ENCODE assay signal across 16 cellular contexts in the genomic region with DNA sequence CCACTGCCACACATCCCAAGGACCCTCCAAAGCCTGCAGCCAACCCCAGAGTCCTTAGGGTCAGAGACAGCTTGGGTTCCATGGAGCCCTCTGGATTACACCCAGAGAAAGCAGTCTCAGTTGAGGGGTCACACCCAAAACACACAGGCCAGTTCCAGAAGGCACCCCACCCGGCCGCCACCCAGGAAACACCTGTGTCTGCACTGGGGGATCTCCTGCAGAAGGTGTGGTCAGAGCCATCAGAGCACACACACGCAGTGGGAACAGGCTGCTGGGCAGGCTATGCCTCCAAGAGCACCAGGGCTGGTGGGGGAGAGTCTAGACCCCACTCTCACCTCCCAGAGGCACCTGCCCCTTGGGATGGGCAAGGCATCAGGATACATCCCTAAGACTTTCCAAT. TPM values are rescaled to one million over a fixed set of nuclear protein-coding genes. Genes with fewer than 3 reads are reported as not detected.
DNase-seq lines count a peak whose midpoint lies in the region; ATAC-seq lines count a peak whose summit lies in the region.
"Had no signal": no experiment of that assay in that cellular context is flagged by ENCODE, and none has a peak within 500 bp of the region (broad histone marks: within the 10 kb centered on the region; RNA-seq: fewer than 3 reads in every experiment).

No MANE protein-coding gene starts in this region.

- peaks cover 35% of the 10 kb centered on the region for H3K36me3 Mint-ChIP-seq in CD4-positive, CD25-positive, alpha-beta regulatory T cell

- peak overlapping the region; percentile 41 for H3K27ac ChIP-seq in CD4-positive, CD25-positive, alpha-beta regulatory T cell (ENCODE audit: insufficient read depth, low read length, poor library complexity, severe bottlenecking)
- peak overlapping the region; percentile 44 for H3K27ac ChIP-seq in duodenal mucosa (ENCODE audit: low read depth, low read length)
- H3K27ac ChIP-seq: C4-2B, SK-N-MC had no signal

- H3K9me3 Mint-ChIP-seq in CD4-positive, CD25-positive, alpha-beta regulatory T cell = peaks cover 0 to 1% (median 0%) of the 10 kb centered on the region in 7 donors
- H3K9me3 Mint-ChIP-seq: GM23338 had no signal

- H3K4me1 ChIP-seq in CD4-positive, CD25-positive, alpha-beta regulatory T cell (ENCODE audit: control insufficient read depth, insufficient read depth, low read length, poor library complexity, severe bottlenecking) = peaks cover 23% of the 10 kb centered on the region
- peaks cover 5 to 15% of the 10 kb centered on the region in 2 donors for H3K4me1 ChIP-seq in duodenal mucosa (ENCODE audit: control insufficient read depth in 1 of 2, insufficient read depth in 2 of 2, low read length in 2 of 2)

- H3K27ac Mint-ChIP-seq in CD4-positive, CD25-positive, alpha-beta regulatory T cell = peak overlapping the region; percentile 62 to 85 (median 83)
- H3K27ac Mint-ChIP-seq: GM23338 had no signal

- H3K4me3 Mint-ChIP-seq in CD4-positive, CD25-positive, alpha-beta regulatory T cell = peak overlapping the region in 1 of 4 donors; percentile 51
- H3K4me3 Mint-ChIP-seq: GM23338 had no signal

- H3K36me3 ChIP-seq in CD4-positive, CD25-positive, alpha-beta regulatory T cell (ENCODE audit: control insufficient read depth, insufficient read depth, low read length) = peaks cover 72% of the 10 kb centered on the region
- H3K36me3 ChIP-seq in duodenal mucosa (ENCODE audit: control insufficient read depth in 1 of 2, insufficient read depth in 2 of 2, low read length in 2 of 2) = peaks cover 16 to 18% of the 10 kb centered on the region in 2 donors
- H3K36me3 ChIP-seq in H7 (replicated peaks; ENCODE audit: control insufficient read depth, insufficient read depth, low read length) = peaks cover 6% of the 10 kb centered on the region

- no peaks in the 10 kb centered on the region for H3K27me3 Mint-ChIP-seq in CD4-positive, CD25-positive, alpha-beta regulatory T cell

- no peak overlapping the region for H3K9ac ChIP-seq in duodenal mucosa (ENCODE audit: low read depth in 1 of 2, low read length in 2 of 2)

- peak; percentile 21 to 30 for ATAC-seq in CD4-positive, CD25-positive, alpha-beta regulatory T cell (ENCODE audit: low read depth in 2 of 2)
- ATAC-seq in GM18868 (IDR thresholded peaks at IDR 0.05; ENCODE audit: unreplicated experiment) (peak; percentile 71), HG02870 (IDR thresholded peaks at IDR 0.05; ENCODE audit: unreplicated experiment) (peak; percentile 41), GM18907 (IDR thresholded peaks at IDR 0.05; ENCODE audit: unreplicated experiment) (no peak)
- ATAC-seq: GM23338 had no signal

- peaks cover 12 to 29% (median 19%) of the 10 kb centered on the region in 4 donors for H3K4me1 Mint-ChIP-seq in CD4-positive, CD25-positive, alpha-beta regulatory T cell
- H3K4me1 Mint-ChIP-seq: GM23338 had no signal

- H3K27me3 ChIP-seq in CD4-positive, CD25-positive, alpha-beta regulatory T cell (ENCODE audit: control insufficient read depth, insufficient read depth, low read length) = no peaks in the 10 kb centered on the region
- H3K27me3 ChIP-seq in duodenal mucosa (ENCODE audit: control insufficient read depth in 1 of 2, insufficient read depth in 2 of 2, low read length in 2 of 2) (no peaks in the 10 kb centered on the region), H7 (ENCODE audit: control insufficient read depth, insufficient read depth, low read length) (no peaks in the 10 kb centered on the region)

- H3K9me3 ChIP-seq in CD4-positive, CD25-positive, alpha-beta regulatory T cell (ENCODE audit: control insufficient read depth in 2 of 2, low read length in 2 of 2) = no peaks in the 10 kb centered on the region
- H3K9me3 ChIP-seq in duodenal mucosa (ENCODE audit: control insufficient read depth in 1 of 2, low read length in 2 of 2) = no peaks in the 10 kb centered on the region

- peak overlapping the region; percentile 11 for H3K4me3 ChIP-seq in CD4-positive, CD25-positive, alpha-beta regulatory T cell (ENCODE audit: low read depth, low read length)
- no peak overlapping the region for H3K4me3 ChIP-seq in duodenal mucosa (ENCODE audit: low read depth in 1 of 2, low read length in 2 of 2)
- H3K4me3 ChIP-seq in H7 (ENCODE audit: insufficient read depth, low read depth, low read length) = no peak overlapping the region
- H3K4me3 ChIP-seq: GM23338, SK-N-MC had no signal

- DNase-seq in CD4-positive, CD25-positive, alpha-beta regulatory T cell = peak in 1 of 3 donors; percentile 84
- DNase-seq in CD1c-positive myeloid dendritic cell (ENCODE audit: extremely low spot score) (no peak), kidney tubule cell (ENCODE audit: low spot score) (no peak), H7 (no peak)
- DNase-seq: activated CD4-positive, alpha-beta T cell treated with anti-CD3 and anti-CD28 coated beads, Interleukin-2, amount 50 U/mL, for 4 hours; amniotic stem cell; mesendoderm; NCI-H524 had no signal

RNA-seq across cellular contexts. Expression of gene NIPAL4, which starts 27.3 kb away (rescaled TPM):
- total RNA-seq in CD4-positive, CD25-positive, alpha-beta regulatory T cell = 1.1 TPM
- polyA plus RNA-seq in CD4-positive, CD25-positive, alpha-beta regulatory T cell = under 1 TPM in 3 of 4 donors, not detected in 1; 0.10 to 0.15 (median 0.14) TPM
- not detected in 2 replicates for total RNA-seq in H7 (2014; rRNA removed; shearing (Covaris generic))
- total RNA-seq: temporal lobe had no signal
- polyA plus RNA-seq: GM23338 had no signal
